Comparison of ENCODE assay signal across 6 cellular contexts in the genomic region with DNA sequence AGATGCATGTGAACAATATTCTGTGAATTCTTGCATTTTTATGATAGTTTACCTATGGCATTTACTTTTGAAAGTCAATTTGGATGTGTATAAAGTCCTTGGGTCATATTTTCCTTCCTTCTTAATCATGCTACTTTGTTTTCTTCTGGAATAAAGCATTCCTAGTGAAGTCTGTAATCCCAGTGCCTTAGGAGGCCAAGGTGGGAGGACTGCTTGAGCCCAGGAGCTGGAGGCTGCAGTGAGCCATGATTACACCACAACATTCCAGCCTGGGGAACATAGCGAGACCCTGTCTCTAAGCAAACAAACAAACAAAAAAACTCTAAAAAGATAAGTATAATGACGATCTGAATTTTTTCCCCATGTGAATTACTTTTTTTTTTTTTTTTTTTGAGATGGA.
"Had no signal": no experiment of that assay in that cellular context is flagged by ENCODE, and none has a peak within 500 bp of the region (broad histone marks: within the 10 kb centered on the region; RNA-seq: fewer than 3 reads in every experiment).

No MANE protein-coding gene starts in this region.

- H3K4me3 ChIP-seq: K562 had no signal

- ATAC-seq: HepG2, K562 had no signal

- H3K27ac ChIP-seq: HL-60 had no signal

- DNase-seq: IMR-90, KBM-7, KG1 had no signal
